In genomic region chr22:45064313-45065268, GRCh38 we compare ENCODE assay signal across 12 cellular contexts. TPM values are rescaled to one million over a fixed set of nuclear protein-coding genes. Genes with fewer than 3 reads are reported as not detected.
DNase-seq lines count a peak whose midpoint lies in the region; ATAC-seq and TF ChIP-seq lines count a peak whose summit lies in the region.
"Had no signal": no experiment of that assay in that cellular context is flagged by ENCODE, and none has a peak within 500 bp of the region (broad histone marks: within the 10 kb centered on the region; RNA-seq: fewer than 3 reads in every experiment).

No MANE protein-coding gene starts in this region.

- DNase-seq in NK-92 treated with Interleukin-12 subunit alpha and Interleukin-12 subunit beta, amount 100 ng/mL, for 24 hours (lab: John Stamatoyannopoulos, UW): peak; percentile 47
- no peak for DNase-seq in NK-92 (lab: John Stamatoyannopoulos, UW; ENCODE audit: unreplicated experiment)
- peak; percentile 85 for DNase-seq in activated CD4-positive, alpha-beta memory T cell treated with anti-CD3 and anti-CD28 coated beads for 36 hours
- peak; percentile 58 for DNase-seq in fibroblast of the aortic adventitia (ENCODE audit: low read depth)
- peak; percentile 27 to 65 for DNase-seq in stimulated activated effector memory CD8-positive, alpha-beta T cell treated with anti-CD3 and anti-CD28 coated beads, Interleukin-12 subunit alpha, Interleukin-12 subunit beta, amount 100 ng/mL, for 72 hours (ENCODE audit: low spot score in 2 of 2)
- DNase-seq in spleen: no peak
- no peak for DNase-seq in left ventricle myocardium superior
- DNase-seq: SHP77 had no signal

- 54 to 68% (median 61%) methylated on average over 18 of the region's 18 CpGs for WGBS in spleen, 5 donors

- intact Hi-C loops in activated CD4-positive, alpha-beta memory T cell treated with anti-CD3 and anti-CD28 coated beads for 36 hours (cut with micrococcal nuclease): loop anchor here (1.0 kb wide), 1 partner anchor 20 kb away; no protein-coding TSS in a partner anchor
- intact Hi-C loops in spleen (cut with DNase I; ENCODE audit: low total_unique reads): no loop called here
- intact Hi-C loops in left ventricle myocardium superior (cut with micrococcal nuclease): no loop called here

- no peaks in the 10 kb centered on the region for H3K4me1 ChIP-seq in spleen
- H3K4me1 ChIP-seq: esophagus muscularis mucosa had no signal

- peaks cover 9% of the 10 kb centered on the region for H3K9me3 Mint-ChIP-seq in activated CD4-positive, alpha-beta memory T cell treated with anti-CD3 and anti-CD28 coated beads for 36 hours
- no peaks in the 10 kb centered on the region for H3K9me3 Mint-ChIP-seq in stimulated activated effector memory CD8-positive, alpha-beta T cell treated with anti-CD3 and anti-CD28 coated beads, Interleukin-12 subunit alpha, Interleukin-12 subunit beta, amount 100 ng/mL, for 72 hours

- POLR2A ChIA-PET in activated CD4-positive, alpha-beta memory T cell treated with anti-CD3 and anti-CD28 coated beads for 36 hours (lab: Charles Lee): interaction anchor here (1.0 kb wide), 1 partner anchor 19 kb away, joined by 3 read pairs; no protein-coding TSS in a partner anchor

- H3K36me3 Mint-ChIP-seq in activated CD4-positive, alpha-beta memory T cell treated with anti-CD3 and anti-CD28 coated beads for 36 hours: no peaks in the 10 kb centered on the region
- H3K36me3 Mint-ChIP-seq in stimulated activated effector memory CD8-positive, alpha-beta T cell treated with anti-CD3 and anti-CD28 coated beads, Interleukin-12 subunit alpha, Interleukin-12 subunit beta, amount 100 ng/mL, for 72 hours: no peaks in the 10 kb centered on the region

- peaks cover 16% of the 10 kb centered on the region for H3K4me1 Mint-ChIP-seq in activated CD4-positive, alpha-beta memory T cell treated with anti-CD3 and anti-CD28 coated beads for 36 hours (ENCODE audit: low read depth)
- H3K4me1 Mint-ChIP-seq in stimulated activated effector memory CD8-positive, alpha-beta T cell treated with anti-CD3 and anti-CD28 coated beads, Interleukin-12 subunit alpha, Interleukin-12 subunit beta, amount 100 ng/mL, for 72 hours: peaks cover 12% of the 10 kb centered on the region

- peak; percentile 94 for ATAC-seq in stimulated activated effector memory CD8-positive, alpha-beta T cell treated with anti-CD3 and anti-CD28 coated beads, Interleukin-12 subunit alpha, Interleukin-12 subunit beta, amount 100 ng/mL, for 72 hours
- ATAC-seq in GM18907 (IDR thresholded peaks at IDR 0.05; ENCODE audit: unreplicated experiment): no peak
- no peak for ATAC-seq in left ventricle myocardium superior

- H3K9me3 ChIP-seq in spleen: peaks cover 0 to 16% (median 0%) of the 10 kb centered on the region in 8 donors

- TF ChIP-seq POLR2A in spleen (IDR thresholded peaks at IDR 0.05): no peak

- peaks cover 0 to 31% (median 0%) of the 10 kb centered on the region in 7 donors for H3K27me3 ChIP-seq in spleen (replicated peaks in 1 of 7)

- no peak overlapping the region for H3K27ac ChIP-seq in spleen
- H3K27ac ChIP-seq: 22Rv1, esophagus muscularis mucosa had no signal

- CTCF ChIA-PET in activated CD4-positive, alpha-beta memory T cell treated with anti-CD3 and anti-CD28 coated beads for 36 hours (lab: Charles Lee): no interaction called here

- H3K36me3 ChIP-seq in spleen: no peaks in the 10 kb centered on the region
- H3K36me3 ChIP-seq: esophagus muscularis mucosa had no signal

- peaks cover 13% of the 10 kb centered on the region for H3K27me3 Mint-ChIP-seq in activated CD4-positive, alpha-beta memory T cell treated with anti-CD3 and anti-CD28 coated beads for 36 hours

- TF ChIP-seq CTCF in fibroblast of the aortic adventitia (IDR thresholded peaks at IDR 0.05; ENCODE audit: insufficient read depth, low read length) (no peak), spleen (IDR thresholded peaks at IDR 0.05 in 8 of 11, conservative IDR thresholded peaks at IDR 0.05 in 3 of 11) (no peak)

- no peak overlapping the region for H3K4me3 Mint-ChIP-seq in activated CD4-positive, alpha-beta memory T cell treated with anti-CD3 and anti-CD28 coated beads for 36 hours
- peak overlapping the region; percentile 33 for H3K4me3 Mint-ChIP-seq in stimulated activated effector memory CD8-positive, alpha-beta T cell treated with anti-CD3 and anti-CD28 coated beads, Interleukin-12 subunit alpha, Interleukin-12 subunit beta, amount 100 ng/mL, for 72 hours

- H3K4me3 ChIP-seq in fibroblast of the aortic adventitia (ENCODE audit: low read depth, low read length): no peak overlapping the region
- H3K4me3 ChIP-seq in spleen: no peak overlapping the region
- H3K4me3 ChIP-seq: esophagus muscularis mucosa, skin epidermis had no signal

- H3K27ac Mint-ChIP-seq in activated CD4-positive, alpha-beta memory T cell treated with anti-CD3 and anti-CD28 coated beads for 36 hours: peak overlapping the region; percentile 24
- peak overlapping the region; percentile 61 for H3K27ac Mint-ChIP-seq in stimulated activated effector memory CD8-positive, alpha-beta T cell treated with anti-CD3 and anti-CD28 coated beads, Interleukin-12 subunit alpha, Interleukin-12 subunit beta, amount 100 ng/mL, for 72 hours

RNA-seq across cellular contexts. Expression of gene PHF21B, which starts 54.8 kb away (rescaled TPM):
- total RNA-seq in activated CD4-positive, alpha-beta memory T cell treated with anti-CD3 and anti-CD28 coated beads for 36 hours: not detected
- total RNA-seq in fibroblast of the aortic adventitia (ENCODE audit: low replicate concordance) (not detected in 2 replicates), spleen (under 1 TPM in 3 of 7 donors, not detected in 4; 0.07 to 0.46 (median 0.28) TPM), left ventricle myocardium superior (0.35 TPM)
- polyA plus RNA-seq in spleen: under 1 TPM; 0.03 to 0.11 (median 0.03) TPM

Comparison
In these comparisons a context has a peak if more than half of its experiments do, and no peak if none do; other contexts are left out.
1. DNase-seq: peak in NK-92 treated with Interleukin-12 subunit alpha and Interleukin-12 subunit beta, amount 100 ng/mL, for 24 hours (single experiment), activated CD4-positive, alpha-beta memory T cell treated with anti-CD3 and anti-CD28 coated beads for 36 hours (single experiment), fibroblast of the aortic adventitia (single experiment) and stimulated activated effector memory CD8-positive, alpha-beta T cell treated with anti-CD3 and anti-CD28 coated beads, Interleukin-12 subunit alpha, Interleukin-12 subunit beta, amount 100 ng/mL, for 72 hours (2 of 2); none in NK-92 (single experiment), spleen (single experiment) and left ventricle myocardium superior (single experiment).